In the genomic region with DNA sequence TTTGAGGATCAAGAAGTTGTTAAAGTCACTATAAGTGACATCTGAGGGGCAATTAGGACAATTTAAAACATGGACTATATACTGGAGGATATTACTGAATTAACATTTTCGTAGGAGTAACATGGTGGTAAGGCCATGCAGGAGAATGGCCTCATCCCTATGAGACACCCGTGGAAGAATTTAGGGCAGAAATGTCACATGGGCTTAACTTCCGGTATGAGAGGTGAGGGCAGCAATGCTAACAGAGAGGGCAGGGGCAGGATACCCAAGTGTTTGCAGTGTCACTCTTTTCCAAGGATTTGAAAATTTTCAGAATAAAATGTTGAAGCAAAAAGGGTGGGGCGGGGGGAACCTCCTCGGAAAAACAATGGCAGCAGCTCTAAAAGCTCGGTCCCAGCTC, we compare ENCODE assay signal across 9 cellular contexts. TPM values are rescaled to one million over a fixed set of nuclear protein-coding genes. Genes with fewer than 3 reads are reported as not detected.
DNase-seq lines count a peak whose midpoint lies in the region; TF ChIP-seq lines count a peak whose summit lies in the region.
"Had no signal": no experiment of that assay in that cellular context is flagged by ENCODE, and none has a peak within 500 bp of the region (broad histone marks: within the 10 kb centered on the region; RNA-seq: fewer than 3 reads in every experiment).

No MANE protein-coding gene starts in this region.

- H3K36me3 ChIP-seq in CD8-positive, alpha-beta memory T cell (ENCODE audit: insufficient read depth, low read length), result no peaks in the 10 kb centered on the region
- H3K36me3 ChIP-seq in SJSA1 (peaks cover 33% of the 10 kb centered on the region), esophagus squamous epithelium (peaks cover 0 to 19% (median 9%) of the 10 kb centered on the region in 3 donors), rectal smooth muscle tissue (ENCODE audit: control insufficient read depth, insufficient read depth, low read length) (no peaks in the 10 kb centered on the region)

- peak overlapping the region; percentile 35 for H3K27ac ChIP-seq in CD8-positive, alpha-beta memory T cell (ENCODE audit: low read depth, low read length)
- H3K27ac ChIP-seq in SJSA1 (peak overlapping the region; percentile 76), esophagus squamous epithelium (peak overlapping the region; percentile 20 to 77 (median 70)), rectal smooth muscle tissue (ENCODE audit: low read depth, low read length) (peak overlapping the region; percentile 85)

- POLR2A ChIA-PET in CD8-positive, alpha-beta memory T cell (lab: Charles Lee), result interaction anchor here (1.4 kb wide), 1 partner anchor 50 kb away, joined by 4 read pairs; the partner anchor contains the start of gene VMAC

- H3K27ac Mint-ChIP-seq in CD8-positive, alpha-beta memory T cell, result peak overlapping the region; percentile 36 to 92 (median 85)

- CTCF ChIA-PET in CD8-positive, alpha-beta memory T cell (lab: Charles Lee), result interaction anchor here (5.0 kb wide), 1 partner anchor 13 kb away, joined by 31 read pairs; no protein-coding TSS in a partner anchor

- H3K27me3 ChIP-seq in CD8-positive, alpha-beta memory T cell (ENCODE audit: insufficient read depth, low read length, poor library complexity, severe bottlenecking), result no peaks in the 10 kb centered on the region
- H3K27me3 ChIP-seq in SJSA1 (replicated peaks) (no peaks in the 10 kb centered on the region), esophagus squamous epithelium (no peaks in the 10 kb centered on the region), rectal smooth muscle tissue (ENCODE audit: control insufficient read depth, insufficient read depth, low read length) (no peaks in the 10 kb centered on the region)

- WGBS in esophagus squamous epithelium, 2 donors, result 40 to 52% methylated on average over 6 of the region's 6 CpGs

- no peak for DNase-seq in CD8-positive, alpha-beta memory T cell
- DNase-seq in SJSA1 (ENCODE audit: low read depth in 1 of 2, low spot score in 2 of 2), result no peak
- DNase-seq in esophagus squamous epithelium (lab: John Stamatoyannopoulos, UW), result no peak
- DNase-seq in NCI-H2171 (lab: John Stamatoyannopoulos, UW), result no peak
- DNase-seq in G401 (ENCODE audit: low spot score), result no peak
- no peak for DNase-seq in glomerular visceral epithelial cell (ENCODE audit: extremely low spot score)
- no peak for DNase-seq in COLO668 (lab: John Stamatoyannopoulos, UW; ENCODE audit: unreplicated experiment)

- intact Hi-C loops in esophagus squamous epithelium (cut with DNase I), result no loop called here

- peaks cover 80 to 95% (median 88%) of the 10 kb centered on the region in 3 donors for H3K4me1 Mint-ChIP-seq in CD8-positive, alpha-beta memory T cell

- no peaks in the 10 kb centered on the region for H3K27me3 Mint-ChIP-seq in CD8-positive, alpha-beta memory T cell

- no peak for TF ChIP-seq CTCF in esophagus squamous epithelium (IDR thresholded peaks at IDR 0.05)

- peak overlapping the region; percentile 52 for H3K4me3 ChIP-seq in CD8-positive, alpha-beta memory T cell (ENCODE audit: low read length)
- H3K4me3 ChIP-seq in SJSA1 (no peak overlapping the region), esophagus squamous epithelium (peak overlapping the region in 1 of 4 donors; percentile 9), rectal smooth muscle tissue (ENCODE audit: low read length) (peak overlapping the region; percentile 33)
- H3K4me3 ChIP-seq: GM12878 had no signal

- no peak overlapping the region for H3K9ac ChIP-seq in rectal smooth muscle tissue (ENCODE audit: low read length)

- H3K9me3 ChIP-seq in CD8-positive, alpha-beta memory T cell (ENCODE audit: low read length), result no peaks in the 10 kb centered on the region
- H3K9me3 ChIP-seq in SJSA1 (replicated peaks) (no peaks in the 10 kb centered on the region), esophagus squamous epithelium (no peaks in the 10 kb centered on the region)

- peaks cover 0 to 38% (median 2%) of the 10 kb centered on the region in 3 donors for H3K36me3 Mint-ChIP-seq in CD8-positive, alpha-beta memory T cell

- no peaks in the 10 kb centered on the region for H3K9me3 Mint-ChIP-seq in CD8-positive, alpha-beta memory T cell

- no peak for TF ChIP-seq POLR2A in esophagus squamous epithelium (IDR thresholded peaks at IDR 0.05)

- H3K4me3 Mint-ChIP-seq in CD8-positive, alpha-beta memory T cell, result peak overlapping the region; percentile 11 to 87 (median 67)

- peaks cover 79% of the 10 kb centered on the region for H3K4me1 ChIP-seq in CD8-positive, alpha-beta memory T cell (ENCODE audit: insufficient read depth, low read length)
- H3K4me1 ChIP-seq in SJSA1 (replicated peaks) (peaks cover 35% of the 10 kb centered on the region), esophagus squamous epithelium (peaks cover 47 to 90% (median 60%) of the 10 kb centered on the region in 3 donors), rectal smooth muscle tissue (ENCODE audit: control insufficient read depth, insufficient read depth, low read length) (peaks cover 60% of the 10 kb centered on the region)

- in situ Hi-C loops in G401 (cut with HindIII; ENCODE audit: low sequenced_read_pairs), result no loop called here

RNA-seq across cellular contexts. Expression of gene RANBP3, which starts 23.6 kb away (rescaled TPM):
- 10 to 100 TPM; 94.8 to 97.6 TPM for total RNA-seq in CD8-positive, alpha-beta memory T cell
- polyA plus RNA-seq in CD8-positive, alpha-beta memory T cell, result 9.7 TPM
- 81.2 and 88.1 TPM in 2 replicates for total RNA-seq in SJSA1 (2014; rRNA removed; shearing (Covaris generic))
- total RNA-seq in esophagus squamous epithelium, result 10 to 100 TPM; 38.0 to 77.8 (median 39.6) TPM
- total RNA-seq in G401 (2014; rRNA removed; shearing (Covaris generic)), result 55.2 and 71.9 TPM in 2 replicates

RNA-seq across cellular contexts. Expression of gene CAPS, which starts 40.2 kb away (rescaled TPM):
- 1 to 10 TPM; 5.3 to 7.3 TPM for total RNA-seq in CD8-positive, alpha-beta memory T cell
- 2.7 TPM for polyA plus RNA-seq in CD8-positive, alpha-beta memory T cell
- 0.78 and 1.4 TPM in 2 replicates for total RNA-seq in SJSA1 (2014; rRNA removed; shearing (Covaris generic))
- total RNA-seq in esophagus squamous epithelium, result 10 to 100 TPM in 2 of 4 donors, 1 to 10 TPM in 2; 3.3 to 13.7 (median 7.3) TPM
- 0.31 and 5.8 TPM in 2 replicates for total RNA-seq in G401 (2014; rRNA removed; shearing (Covaris generic))

RNA-seq across cellular contexts. Expression of gene VMAC, which starts 49.6 kb away (rescaled TPM):
- total RNA-seq in CD8-positive, alpha-beta memory T cell, result 1 to 10 TPM; 4.0 to 4.1 TPM
- 6.3 TPM for polyA plus RNA-seq in CD8-positive, alpha-beta memory T cell
- total RNA-seq in SJSA1 (2014; rRNA removed; shearing (Covaris generic)), result 1.9 and 3.2 TPM in 2 replicates
- total RNA-seq in esophagus squamous epithelium, result 1 to 10 TPM; 3.1 to 8.6 (median 5.6) TPM
- total RNA-seq in G401 (2014; rRNA removed; shearing (Covaris generic)), result 2.2 and 2.6 TPM in 2 replicates

RNA-seq across cellular contexts. Expression of gene NDUFA11, which starts 50.7 kb away (rescaled TPM):
- 100 to 1,000 TPM; 216 to 232 TPM for total RNA-seq in CD8-positive, alpha-beta memory T cell
- polyA plus RNA-seq in CD8-positive, alpha-beta memory T cell, result 399 TPM
- total RNA-seq in SJSA1 (2014; rRNA removed; shearing (Covaris generic)), result 385 and 703 TPM in 2 replicates
- total RNA-seq in esophagus squamous epithelium, result 100 to 1,000 TPM; 204 to 277 (median 234) TPM
- total RNA-seq in G401 (2014; rRNA removed; shearing (Covaris generic)), result 430 and 662 TPM in 2 replicates

Comparison
In these comparisons a context has a peak if more than half of its experiments do, and no peak if none do; other contexts are left out.
1. H3K27ac ChIP-seq: peak in every context shown above with its lines; median percentile 85 in rectal smooth muscle tissue; 76 in SJSA1; 70 in esophagus squamous epithelium; 35 in CD8-positive, alpha-beta memory T cell.